16 cellular contexts compared by ENCODE assay signal in genomic region chr14:102870994-102871831, GRCh38. TPM values are rescaled to one million over a fixed set of nuclear protein-coding genes. Genes with fewer than 3 reads are reported as not detected.
DNase-seq lines count a peak whose midpoint lies in the region; ATAC-seq lines count a peak whose summit lies in the region.
"Had no signal": no experiment of that assay in that cellular context is flagged by ENCODE, and none has a peak within 500 bp of the region (broad histone marks: within the 10 kb centered on the region; RNA-seq: fewer than 3 reads in every experiment).

No MANE protein-coding gene starts in this region.

- H3K27me3 Mint-ChIP-seq in T-helper 1 cell treated with Interleukin-12 subunit alpha and Interleukin-12 subunit beta and Interleukin-4 antibody, amounts not matched to agents 30 μg/mL and 1 μg/mL, for 36 hours (ENCODE audit: low read depth) = no peaks in the 10 kb centered on the region
- H3K27me3 Mint-ChIP-seq in effector memory CD8-positive, alpha-beta T cell = no peaks in the 10 kb centered on the region

- H3K4me3 ChIP-seq in SJCRH30 = no peak overlapping the region
- H3K4me3 ChIP-seq: ascending aorta, SK-N-MC had no signal

- peak; percentile 9 for ATAC-seq in effector memory CD8-positive, alpha-beta T cell (replicated peaks)
- ATAC-seq in stimulated activated effector memory CD8-positive, alpha-beta T cell treated with anti-CD3 and anti-CD28 coated beads, Interleukin-12 subunit alpha, Interleukin-12 subunit beta, amount 100 ng/mL, for 72 hours = peak; percentile 52
- ATAC-seq in HG02763 (IDR thresholded peaks at IDR 0.05; ENCODE audit: unreplicated experiment) = no peak

- DNase-seq in T-helper 1 cell (no peak), NCI-H1092 treated with DMSO at 0.1 percent for 48 hours (lab: John Stamatoyannopoulos, UW) (peak; percentile 72), NCI-H226 (no peak), SJCRH30 (no peak)
- no peak for DNase-seq in effector memory CD8-positive, alpha-beta T cell
- DNase-seq in stimulated activated effector memory CD8-positive, alpha-beta T cell treated with anti-CD3 and anti-CD28 coated beads, Interleukin-12 subunit alpha, Interleukin-12 subunit beta, amount 100 ng/mL, for 72 hours (ENCODE audit: low spot score in 2 of 2) = no peak
- DNase-seq: activated T-cell treated with anti-CD3 and anti-CD28 coated beads, Interleukin-2, amount 50 U/mL, for 4 hours; Caco-2; HCEC 1CT; NCI-H2081; WERI-Rb-1 had no signal

- peak overlapping the region; percentile 73 for H3K27ac Mint-ChIP-seq in T-helper 1 cell treated with Interleukin-12 subunit alpha and Interleukin-12 subunit beta and Interleukin-4 antibody, amounts not matched to agents 30 μg/mL and 1 μg/mL, for 36 hours
- H3K27ac Mint-ChIP-seq in effector memory CD8-positive, alpha-beta T cell = peak overlapping the region in 1 of 2 donors; percentile 79
- H3K27ac Mint-ChIP-seq in stimulated activated effector memory CD8-positive, alpha-beta T cell treated with anti-CD3 and anti-CD28 coated beads, Interleukin-12 subunit alpha, Interleukin-12 subunit beta, amount 100 ng/mL, for 72 hours = peak overlapping the region; percentile 75

- H3K27ac ChIP-seq in SJCRH30 = no peak overlapping the region
- H3K27ac ChIP-seq: ascending aorta, SK-N-MC, WERI-Rb-1 had no signal

- peaks cover 23% of the 10 kb centered on the region for H3K36me3 Mint-ChIP-seq in T-helper 1 cell treated with Interleukin-12 subunit alpha and Interleukin-12 subunit beta and Interleukin-4 antibody, amounts not matched to agents 30 μg/mL and 1 μg/mL, for 36 hours (ENCODE audit: low read depth)
- H3K36me3 Mint-ChIP-seq in effector memory CD8-positive, alpha-beta T cell (ENCODE audit: insufficient read depth) = peaks cover 26% of the 10 kb centered on the region
- peaks cover 7% of the 10 kb centered on the region for H3K36me3 Mint-ChIP-seq in stimulated activated effector memory CD8-positive, alpha-beta T cell treated with anti-CD3 and anti-CD28 coated beads, Interleukin-12 subunit alpha, Interleukin-12 subunit beta, amount 100 ng/mL, for 72 hours

- H3K36me3 ChIP-seq in SJCRH30 = no peaks in the 10 kb centered on the region; the same call in 1 of the 2 replicates

- H3K4me1 ChIP-seq in SJCRH30 = no peaks in the 10 kb centered on the region
- H3K4me1 ChIP-seq: ascending aorta had no signal

- no peaks in the 10 kb centered on the region for H3K9me3 Mint-ChIP-seq in T-helper 1 cell treated with Interleukin-12 subunit alpha and Interleukin-12 subunit beta and Interleukin-4 antibody, amounts not matched to agents 30 μg/mL and 1 μg/mL, for 36 hours
- H3K9me3 Mint-ChIP-seq in effector memory CD8-positive, alpha-beta T cell = no peaks in the 10 kb centered on the region
- no peaks in the 10 kb centered on the region for H3K9me3 Mint-ChIP-seq in stimulated activated effector memory CD8-positive, alpha-beta T cell treated with anti-CD3 and anti-CD28 coated beads, Interleukin-12 subunit alpha, Interleukin-12 subunit beta, amount 100 ng/mL, for 72 hours
- H3K9me3 Mint-ChIP-seq: activated T-cell treated with anti-CD3 and anti-CD28 coated beads, Interleukin-2, amount 50 U/mL, for 4 hours had no signal

- H3K27me3 ChIP-seq in SJCRH30 = no peaks in the 10 kb centered on the region
- H3K27me3 ChIP-seq: ascending aorta had no signal

- no peaks in the 10 kb centered on the region for H3K9me3 ChIP-seq in SJCRH30 (replicated peaks)
- H3K9me3 ChIP-seq: ascending aorta, Caco-2 had no signal

- no peak overlapping the region for H3K4me3 Mint-ChIP-seq in T-helper 1 cell treated with Interleukin-12 subunit alpha and Interleukin-12 subunit beta and Interleukin-4 antibody, amounts not matched to agents 30 μg/mL and 1 μg/mL, for 36 hours
- peak overlapping the region; percentile 29 to 38 for H3K4me3 Mint-ChIP-seq in effector memory CD8-positive, alpha-beta T cell
- no peak overlapping the region for H3K4me3 Mint-ChIP-seq in stimulated activated effector memory CD8-positive, alpha-beta T cell treated with anti-CD3 and anti-CD28 coated beads, Interleukin-12 subunit alpha, Interleukin-12 subunit beta, amount 100 ng/mL, for 72 hours
- H3K4me3 Mint-ChIP-seq: activated T-cell treated with anti-CD3 and anti-CD28 coated beads, Interleukin-2, amount 50 U/mL, for 4 hours had no signal

- peaks cover 31% of the 10 kb centered on the region for H3K4me1 Mint-ChIP-seq in T-helper 1 cell treated with Interleukin-12 subunit alpha and Interleukin-12 subunit beta and Interleukin-4 antibody, amounts not matched to agents 30 μg/mL and 1 μg/mL, for 36 hours (ENCODE audit: low read depth)
- peaks cover 13 to 18% of the 10 kb centered on the region in 2 donors for H3K4me1 Mint-ChIP-seq in effector memory CD8-positive, alpha-beta T cell (ENCODE audit: low read depth in 2 of 2)
- peaks cover 46% of the 10 kb centered on the region for H3K4me1 Mint-ChIP-seq in stimulated activated effector memory CD8-positive, alpha-beta T cell treated with anti-CD3 and anti-CD28 coated beads, Interleukin-12 subunit alpha, Interleukin-12 subunit beta, amount 100 ng/mL, for 72 hours

RNA-seq across cellular contexts. Expression of gene AMN, which starts 51.2 kb away (rescaled TPM):
- total RNA-seq in SJCRH30 (2014; rRNA removed; shearing (Covaris generic)) = not detected in 2 replicates
- total RNA-seq: LHCN-M2 had no signal

Comparison
In these comparisons a context has a peak if more than half of its experiments do, and no peak if none do; other contexts are left out.
1. H3K4me3 Mint-ChIP-seq: peak in effector memory CD8-positive, alpha-beta T cell (2 of 2); none in T-helper 1 cell treated with Interleukin-12 subunit alpha and Interleukin-12 subunit beta and Interleukin-4 antibody, amounts not matched to agents 30 μg/mL and 1 μg/mL, for 36 hours (single experiment) and stimulated activated effector memory CD8-positive, alpha-beta T cell treated with anti-CD3 and anti-CD28 coated beads, Interleukin-12 subunit alpha, Interleukin-12 subunit beta, amount 100 ng/mL, for 72 hours (single experiment).